10 cellular contexts compared by ENCODE assay signal in genomic region chr14:51240804-51241380, GRCh38. TPM values are rescaled to one million over a fixed set of nuclear protein-coding genes. Genes with fewer than 3 reads are reported as not detected.
A peak's percentile ranks its signal among the peaks of the same experiment; 100 is the strongest.
DNase-seq lines count a peak whose midpoint lies in the region; ATAC-seq, FAIRE-seq and TF ChIP-seq lines count a peak whose summit lies in the region.
"Had no signal": no experiment of that assay in that cellular context is flagged by ENCODE, and none has a peak within 500 bp of the region (broad histone marks: within the 10 kb centered on the region; RNA-seq: fewer than 3 reads in every experiment).

No MANE protein-coding gene starts in this region.

- TF ChIP-seq EP300 in GM12878 (IDR thresholded peaks at IDR 0.05; ENCODE audit: borderline replicate concordance in 1 of 2, control insufficient read depth in 1 of 2, low read depth in 2 of 2, low read length in 2 of 2) (no peak), HepG2 (IDR thresholded peaks at IDR 0.05; ENCODE audit: low read depth in 2 of 2, low read length in 2 of 2) (no peak), HepG2 (CRISPR knock-in tag; IDR thresholded peaks at IDR 0.05; ENCODE audit: borderline replicate concordance) (no peak)

- 0% methylated on average over 10 of the region's 10 CpGs for WGBS in GM12878 (ENCODE audit: insufficient coverage, insufficient replicate concordance, low lambda C conversion rate, missing lambda C conversion rate)
- WGBS in HepG2 (ENCODE audit: low lambda C conversion rate): 10% methylated on average over 10 of the region's 10 CpGs

- peaks cover 7% of the 10 kb centered on the region for H3K4me1 ChIP-seq in GM12878 (ENCODE audit: control insufficient read depth, insufficient read depth, low read length)
- peaks cover 31% of the 10 kb centered on the region for H3K4me1 ChIP-seq in HepG2 (ENCODE audit: insufficient read depth, low read length)
- peaks cover 23 to 32% of the 10 kb centered on the region in 2 donors for H3K4me1 ChIP-seq in thoracic aorta (ENCODE audit: control insufficient read depth in 1 of 2, low read depth in 2 of 2)

- FAIRE-seq in GM12878 (lab: Jason Lieb, UNC): no peak
- FAIRE-seq in HepG2 (lab: Jason Lieb, UNC): no peak
- no peak for FAIRE-seq in D721Med (lab: Jason Lieb, UNC)
- no peak for FAIRE-seq in GM19239 (lab: Jason Lieb, UNC)
- FAIRE-seq: colon, TTC549 had no signal

- H4K20me1 ChIP-seq in GM12878 (ENCODE audit: control insufficient read depth, insufficient read depth) (no peaks in the 10 kb centered on the region), HepG2 (ENCODE audit: insufficient read depth, low read length) (no peaks in the 10 kb centered on the region; the same call in 1 of the 2 replicates)

- no peaks in the 10 kb centered on the region for H3K27me3 ChIP-seq in GM12878 (replicated peaks in 1 of 2; ENCODE audit: control insufficient read depth in 2 of 2, insufficient read depth in 2 of 2, low read length in 1 of 2)
- H3K27me3 ChIP-seq in HepG2 (ENCODE audit: control insufficient read depth in 1 of 2, insufficient read depth in 2 of 2, low read length in 2 of 2): no peaks in the 10 kb centered on the region; a peak in 1 of 5 replicates
- no peaks in the 10 kb centered on the region for H3K27me3 ChIP-seq in thoracic aorta (replicated peaks; ENCODE audit: insufficient read depth)

- intact Hi-C loops in GM12878 (cut with micrococcal nuclease; ENCODE audit: unreplicated experiment) (no loop called here), HepG2 (cut with micrococcal nuclease; ENCODE audit: unreplicated experiment) (no loop called here)

- TF ChIP-seq POLR2A in GM12878 (IDR thresholded peaks at IDR 0.05; ENCODE audit: low read depth, low read length): no peak
- no peak for TF ChIP-seq POLR2A in HepG2 (IDR thresholded peaks at IDR 0.05; ENCODE audit: insufficient read depth in 1 of 2, low read depth in 2 of 2, low read length in 2 of 2)

- TF ChIP-seq CTCF in HFF-Myc (IDR thresholded peaks at IDR 0.05; ENCODE audit: low read depth, low read length, missing control alignments): no peak
- no peak for TF ChIP-seq CTCF in GM12878 (IDR thresholded peaks at IDR 0.05 in 2 of 3, conservative IDR thresholded peaks at IDR 0.05 in 1 of 3; ENCODE audit: control insufficient read depth in 2 of 3, extremely low read depth in 1 of 3, insufficient read depth in 1 of 3, low read depth in 3 of 3, low read length in 3 of 3)
- no peak for TF ChIP-seq CTCF in HepG2 (CRISPR knock-in tag; IDR thresholded peaks at IDR 0.05)
- TF ChIP-seq CTCF in thoracic aorta (IDR thresholded peaks at IDR 0.05): no peak
- TF ChIP-seq CTCF in D721Med (IDR thresholded peaks at IDR 0.05; ENCODE audit: insufficient read depth, missing control alignments): no peak

- in situ Hi-C loops in GM12878 (cut with MboI) (no loop called here), HepG2 (cut with HindIII; ENCODE audit: extremely low pct_ligation_motif_present, low pct_unique_long_range_greater_than_20kb) (no loop called here)

- peak overlapping the region; percentile 79 for H3K4me3 ChIP-seq in HFF-Myc (replicated peaks; ENCODE audit: low read depth, low read length)
- H3K4me3 ChIP-seq in GM12878: peak overlapping the region; percentile 93
- peak overlapping the region; percentile 84 to 95 (median 93) for H3K4me3 ChIP-seq in HepG2 (replicated peaks in 1 of 3; ENCODE audit: insufficient read depth in 1 of 3, low read depth in 2 of 3, low read length in 3 of 3)
- peak overlapping the region; percentile 92 for H3K4me3 ChIP-seq in thoracic aorta

- H3K4me2 ChIP-seq in GM12878 (ENCODE audit: control insufficient read depth, insufficient read depth): peak overlapping the region; percentile 84
- peak overlapping the region; percentile 90 for H3K4me2 ChIP-seq in HepG2 (ENCODE audit: low read depth, low read length)

- no peak for DNase-seq in HFF-Myc (ENCODE audit: extremely low read depth, low read depth)
- no peak for DNase-seq in GM12878 (ENCODE audit: low read depth, low spot score)
- no peak for DNase-seq in HepG2 (ENCODE audit: low spot score)
- no peak for DNase-seq in thoracic aorta (ENCODE audit: low spot score)
- DNase-seq in D721Med (ENCODE audit: insufficient read length, low spot score): no peak
- DNase-seq in NCI-H2196 treated with DMSO at 0.1 percent for 48 hours (lab: John Stamatoyannopoulos, UW; ENCODE audit: unreplicated experiment): no peak
- DNase-seq in GM19239 (ENCODE audit: insufficient read length, low spot score): no peak

- TF ChIP-seq RAD21 in GM12878 (IDR thresholded peaks at IDR 0.05; ENCODE audit: insufficient read depth, low read depth, low read length) (no peak), HepG2 (CRISPR knock-in tag; IDR thresholded peaks at IDR 0.05) (no peak)

- H3K9me3 ChIP-seq in GM12878 (replicated peaks; ENCODE audit: control insufficient read depth, insufficient read depth, low read length) (no peaks in the 10 kb centered on the region), HepG2 (ENCODE audit: low read length) (no peaks in the 10 kb centered on the region), thoracic aorta (no peaks in the 10 kb centered on the region)

- H3K27ac ChIP-seq in GM12878 (ENCODE audit: control insufficient read depth, insufficient read depth) (peak overlapping the region; percentile 90), HepG2 (ENCODE audit: extremely low read length, insufficient read depth, low read length) (peak overlapping the region; percentile 83), thoracic aorta (peak overlapping the region; percentile 70 to 81)

- H3K36me3 ChIP-seq in GM12878 (ENCODE audit: control insufficient read depth in 2 of 2, insufficient read depth in 2 of 2, low read length in 1 of 2) (peaks cover 0 to 4% of the 10 kb centered on the region in 2 experiments; a peak in 1 of 4 replicates), HepG2 (replicated peaks in 1 of 2; ENCODE audit: control insufficient read depth in 1 of 2, insufficient read depth in 2 of 2, low read length in 2 of 2) (peaks cover 6 to 20% of the 10 kb centered on the region in 2 experiments; a peak in 4 of 5 replicates), thoracic aorta (no peaks in the 10 kb centered on the region)

- POLR2A ChIA-PET in GM12878 (lab: Charles Lee) (interaction anchor here (0.6 to 1.5 kb wide), 2 partner anchors 9 to 82 kb away, joined by 3 read pairs; no protein-coding TSS in a partner anchor), HepG2 (lab: Yijun Ruan, JAX) (no interaction called here)

- H3K9ac ChIP-seq in GM12878 (ENCODE audit: control insufficient read depth, insufficient read depth, low read length): peak overlapping the region; percentile 97
- H3K9ac ChIP-seq in HepG2 (ENCODE audit: insufficient read depth, low read depth, low read length): peak overlapping the region; percentile 92

- H3K79me2 ChIP-seq in GM12878 (ENCODE audit: control insufficient read depth, insufficient read depth, low read length): peaks cover 65% of the 10 kb centered on the region
- peaks cover 52% of the 10 kb centered on the region for H3K79me2 ChIP-seq in HepG2 (ENCODE audit: insufficient read depth, low read length)

- ATAC-seq in GM12878 (no peak), HepG2 (no peak), thoracic aorta (ENCODE audit: insufficient number of reproducible peaks, low FRiP score, low read depth) (no peak), GM21381 (IDR thresholded peaks at IDR 0.05; ENCODE audit: unreplicated experiment) (no peak)

- CTCF ChIA-PET in GM12878 (lab: Yijun Ruan, JAX) (no interaction called here), HepG2 (lab: Yijun Ruan, JAX; ENCODE audit: low intra/inter-chr PET ratio, low total read pairs) (no interaction called here)

- SMC1A ChIA-PET in GM12878 (lab: Charles Lee; ENCODE audit: uncharacterized antibody, unreplicated experiment): no interaction called here

- no TSS peak for BruUV-seq in GM12878 (replicated peaks; lab: Mats Ljungman, UMichigan)
- BruUV-seq in HepG2 (replicated peaks; lab: Mats Ljungman, UMichigan): no TSS peak

- RAD21 ChIA-PET in GM12878 (lab: Charles Lee; ENCODE audit: unreplicated experiment): interaction anchor here (1.8 kb wide), 1 partner anchor 380 kb away, joined by 4 read pairs; no protein-coding TSS in a partner anchor

- H2AFZ ChIP-seq in GM12878 (ENCODE audit: control insufficient read depth, low read depth, low read length): peak overlapping the region; percentile 93; the same call in 1 of the 2 replicates
- peak overlapping the region; percentile 37 for H2AFZ ChIP-seq in HepG2 (ENCODE audit: low read length)

RNA-seq across cellular contexts. Expression of gene TMX1, which starts 0.8 kb away (rescaled TPM):
- 92.8 and 94.5 TPM in 2 replicates for total RNA-seq in GM12878 (2013; cell fraction: nucleolus; rRNA removed)
- total RNA-seq in GM12878 (2014; rRNA removed) (37.6 and 49.7 TPM in 2 replicates), GM12878 (2014; rRNA removed; fragmentation: Illumina TruSeq; extraction: Trizol) (53.2 and 54.6 TPM in 2 replicates), GM12878 (2021) (45.3 and 48.9 TPM in 2 replicates), HepG2 (2016; rRNA removed; fragmentation: Illumina TruSeq; extraction: Trizol) (32.5 and 56.8 TPM in 2 replicates), thoracic aorta (10 to 100 TPM; 25.6 to 34.6 TPM)
- 13.5 TPM for polyA plus RNA-seq in GM12878 (2011; ENCODE audit: low read depth)
- polyA plus RNA-seq in GM12878 (2011; rRNA removed) (49.5 and 78.3 TPM in 2 replicates), GM12878 (2014; fragmentation: Illumina TruSeq; extraction: Trizol) (32.2 and 44.5 TPM in 2 replicates), GM12878 (2014; fragmentation: Nextera tagmentation; extraction: Ambion mirVana) (100 to 1,000 TPM in 1 of 2 experiments, 10 to 100 TPM in 1; 58.7 to 152 TPM), GM12878 (2014; rRNA removed) (24.8 and 29.1 TPM in 2 replicates), GM12878 (2016; fragmentation: Nextera tagmentation; extraction: Ambion mirVana) (100 to 1,000 TPM; 118 to 122 TPM), HepG2 (2011; rRNA removed) (19.2 and 23.0 TPM in 2 replicates)
- 15.1 and 18.6 TPM in 2 replicates for polyA plus RNA-seq in GM12878 (2011; cell fraction: cytosol; rRNA removed)
- 12.5 and 17.0 TPM in 2 replicates for polyA plus RNA-seq in GM12878 (2011; cell fraction: nucleus; rRNA removed)
- polyA plus RNA-seq in GM12878 (2012): 30.0 and 34.3 TPM in 2 replicates
- polyA minus RNA-seq in GM12878 (2011; rRNA and poly(A)+ RNA removed): 25.4 and 34.9 TPM in 2 replicates
- 18.3 and 27.1 TPM in 2 replicates for polyA minus RNA-seq in GM12878 (2011; cell fraction: cytosol; rRNA and poly(A)+ RNA removed)
- polyA minus RNA-seq in GM12878 (2011; cell fraction: nucleus; rRNA and poly(A)+ RNA removed): 20.9 and 32.5 TPM in 2 replicates
- total RNA-seq in HepG2 (2016; cell fraction: cytosol; rRNA removed; fragmentation: Illumina TruSeq; extraction: Trizol; ENCODE audit: low read depth): 5.9 and 6.6 TPM in 2 replicates
- total RNA-seq in HepG2 (2016; cell fraction: insoluble cytoplasmic fraction; rRNA removed; fragmentation: Illumina TruSeq; extraction: Trizol): 32.1 and 53.5 TPM in 2 replicates
- 10.2 and 12.2 TPM in 2 replicates for total RNA-seq in HepG2 (2016; cell fraction: membrane; rRNA removed; fragmentation: Illumina TruSeq; extraction: Trizol)
- total RNA-seq in HepG2 (2016; cell fraction: nucleus; rRNA removed; fragmentation: Illumina TruSeq; extraction: Trizol): 51.5 and 56.3 TPM in 2 replicates
- 13.3 and 19.4 TPM in 2 replicates for polyA plus RNA-seq in HepG2 (2011; cell fraction: cytosol; rRNA removed)
- polyA plus RNA-seq in HepG2 (2011; cell fraction: nucleus; rRNA removed): 5.7 and 8.3 TPM in 2 replicates
- 32.5 and 34.9 TPM in 2 replicates for polyA plus RNA-seq in HepG2 (2012)
- 1.8 and 2.1 TPM in 2 replicates for polyA plus RNA-seq in HepG2 (2016; cell fraction: cytosol; fragmentation: Illumina TruSeq; extraction: Trizol; ENCODE audit: low read depth)
- polyA plus RNA-seq in HepG2 (2016; cell fraction: insoluble cytoplasmic fraction; fragmentation: Illumina TruSeq; extraction: Trizol; ENCODE audit: low read depth): 26.9 and 32.0 TPM in 2 replicates
- 5.0 and 5.1 TPM in 2 replicates for polyA plus RNA-seq in HepG2 (2016; cell fraction: membrane; fragmentation: Illumina TruSeq; extraction: Trizol; ENCODE audit: low read depth)
- 56.6 and 62.3 TPM in 2 replicates for polyA plus RNA-seq in HepG2 (2016; cell fraction: nucleus; fragmentation: Illumina TruSeq; extraction: Trizol; ENCODE audit: insufficient read depth, low read depth)
- 24.2 and 31.8 TPM in 2 replicates for polyA minus RNA-seq in HepG2 (2011; rRNA and poly(A)+ RNA removed; ENCODE audit: low replicate concordance)
- polyA minus RNA-seq in HepG2 (2011; cell fraction: cytosol; rRNA and poly(A)+ RNA removed): 24.0 and 24.4 TPM in 2 replicates
- polyA minus RNA-seq in HepG2 (2011; cell fraction: nucleus; rRNA and poly(A)+ RNA removed): 41.6 and 41.8 TPM in 2 replicates
